Comparison of ENCODE assay signal across 7 cellular contexts in genomic region chr12:110279976-110280783, GRCh38. TPM values are rescaled to one million over a fixed set of nuclear protein-coding genes. Genes with fewer than 3 reads are reported as not detected.
DNase-seq lines count a peak whose midpoint lies in the region; ATAC-seq, FAIRE-seq and TF ChIP-seq lines count a peak whose summit lies in the region.

No MANE protein-coding gene starts in this region.

- H3K36me3 ChIP-seq in esophagus muscularis mucosa, result peaks cover 0 to 34% (median under 1%) of the 10 kb centered on the region in 4 donors
- H3K36me3 ChIP-seq in naive thymus-derived CD4-positive, alpha-beta T cell (ENCODE audit: control insufficient read depth in 2 of 3, insufficient read depth in 3 of 3, low read length in 3 of 3), result peaks cover 0 to 5% (median 0%) of the 10 kb centered on the region in 3 experiments

- TF ChIP-seq EP300 in esophagus muscularis mucosa (IDR thresholded peaks at IDR 0.05), result no peak

- peaks cover 0 to 11% (median 0%) of the 10 kb centered on the region in 5 donors for H3K27me3 Mint-ChIP-seq in naive thymus-derived CD4-positive, alpha-beta T cell
- peaks cover 8% of the 10 kb centered on the region for H3K27me3 Mint-ChIP-seq in stimulated activated naive CD8-positive, alpha-beta T cell treated with anti-CD3 and anti-CD28 coated beads, Interleukin-15, amount 100 ng/mL, for 72 hours

- FAIRE-seq in GM12892 (lab: Jason Lieb, UNC), result no peak

- peaks cover 35 to 44% (median 42%) of the 10 kb centered on the region in 7 donors for H3K4me1 Mint-ChIP-seq in naive thymus-derived CD4-positive, alpha-beta T cell
- peaks cover 33% of the 10 kb centered on the region for H3K4me1 Mint-ChIP-seq in stimulated activated naive CD8-positive, alpha-beta T cell treated with anti-CD3 and anti-CD28 coated beads, Interleukin-15, amount 100 ng/mL, for 72 hours

- TF ChIP-seq POLR2A in GM12892 (IDR thresholded peaks at IDR 0.05; ENCODE audit: low read depth, low read length) (no peak), esophagus muscularis mucosa (IDR thresholded peaks at IDR 0.05; ENCODE audit: low read depth) (no peak)

- no peaks in the 10 kb centered on the region for H3K9me3 ChIP-seq in esophagus muscularis mucosa
- no peaks in the 10 kb centered on the region for H3K9me3 ChIP-seq in naive thymus-derived CD4-positive, alpha-beta T cell (ENCODE audit: control insufficient read depth in 2 of 3, low read length in 3 of 3)

- intact Hi-C loops in esophagus muscularis mucosa (cut with DNase I), result loop anchor here (5.0 kb wide), 1 partner anchor 178 kb away; no protein-coding TSS in a partner anchor
- intact Hi-C loops in naive thymus-derived CD4-positive, alpha-beta T cell (cut with micrococcal nuclease), result loop anchor here (1.0 to 10.0 kb wide), 9 partner anchors 123 to 708 kb away; partner anchors contain the start of genes ANAPC7 (in 1 of the 2), ANKRD13A (in 1 of the 2), GIT2 (in 1 of the 2) and GLTP (in 1 of the 2)

- CTCF ChIA-PET in naive thymus-derived CD4-positive, alpha-beta T cell (lab: Charles Lee), result interaction anchor here (0.7 to 1.6 kb wide), 4 partner anchors 11 to 233 kb away, joined by 3 read pairs; no protein-coding TSS in a partner anchor

- H3K27ac Mint-ChIP-seq in naive thymus-derived CD4-positive, alpha-beta T cell, result peak overlapping the region; percentile 4 to 93 (median 88)
- peak overlapping the region; percentile 94 to 97 for H3K27ac Mint-ChIP-seq in stimulated activated naive CD8-positive, alpha-beta T cell treated with anti-CD3 and anti-CD28 coated beads, Interleukin-15, amount 100 ng/mL, for 72 hours

- peak; percentile 32 for DNase-seq in GM12892 (ENCODE audit: insufficient read length)
- peak; percentile 51 for DNase-seq in NCI-H345 treated with DMSO at 0.1 percent for 48 hours (lab: John Stamatoyannopoulos, UW; ENCODE audit: unreplicated experiment)
- DNase-seq in activated T-cell treated with anti-CD3 and anti-CD28 coated beads for 4 hours, result peak; percentile 52
- DNase-seq in esophagus muscularis mucosa (ENCODE audit: extremely low spot score), result no peak
- DNase-seq in naive thymus-derived CD4-positive, alpha-beta T cell, result peak in 3 of 9 donors; percentile 41 to 62 (median 52)
- peak in 1 of 2 donors; percentile 59 for DNase-seq in stimulated activated naive CD8-positive, alpha-beta T cell treated with anti-CD3 and anti-CD28 coated beads, Interleukin-15, amount 100 ng/mL, for 72 hours

- H3K4me3 Mint-ChIP-seq in naive thymus-derived CD4-positive, alpha-beta T cell, result peak overlapping the region; percentile 82 to 96 (median 90)
- peak overlapping the region; percentile 89 to 94 for H3K4me3 Mint-ChIP-seq in stimulated activated naive CD8-positive, alpha-beta T cell treated with anti-CD3 and anti-CD28 coated beads, Interleukin-15, amount 100 ng/mL, for 72 hours

- H3K27me3 ChIP-seq in esophagus muscularis mucosa, result no peaks in the 10 kb centered on the region
- no peaks in the 10 kb centered on the region for H3K27me3 ChIP-seq in naive thymus-derived CD4-positive, alpha-beta T cell (ENCODE audit: control insufficient read depth in 2 of 2, insufficient read depth in 2 of 2, low read length in 2 of 2)

- peaks cover 0 to 28% (median 1%) of the 10 kb centered on the region in 5 donors for H3K36me3 Mint-ChIP-seq in naive thymus-derived CD4-positive, alpha-beta T cell

- TF ChIP-seq CTCF in esophagus muscularis mucosa (IDR thresholded peaks at IDR 0.05), result no peak

- no peaks in the 10 kb centered on the region for H3K9me3 Mint-ChIP-seq in naive thymus-derived CD4-positive, alpha-beta T cell
- H3K9me3 Mint-ChIP-seq in stimulated activated naive CD8-positive, alpha-beta T cell treated with anti-CD3 and anti-CD28 coated beads, Interleukin-15, amount 100 ng/mL, for 72 hours, result no peaks in the 10 kb centered on the region

- peak; percentile 1 for ATAC-seq in HG02763 (IDR thresholded peaks at IDR 0.05; ENCODE audit: unreplicated experiment)
- peak; percentile 20 for ATAC-seq in naive thymus-derived CD4-positive, alpha-beta T cell
- ATAC-seq in stimulated activated naive CD8-positive, alpha-beta T cell treated with anti-CD3 and anti-CD28 coated beads, Interleukin-15, amount 100 ng/mL, for 72 hours, result peak; percentile 36

- POLR2A ChIA-PET in naive thymus-derived CD4-positive, alpha-beta T cell (lab: Charles Lee), result interaction anchor here (0.6 to 2.5 kb wide), 10 partner anchors 10 to 1717 kb away, joined by 3 to 7 read pairs (median 4); partner anchors contain the start of genes ARPC3, FAM216A, GPN3 and IFT81

- peaks cover 39 to 61% (median 55%) of the 10 kb centered on the region in 4 donors for H3K4me1 ChIP-seq in esophagus muscularis mucosa
- peaks cover 12 to 27% of the 10 kb centered on the region in 2 donors for H3K4me1 ChIP-seq in naive thymus-derived CD4-positive, alpha-beta T cell (ENCODE audit: control insufficient read depth in 2 of 2, insufficient read depth in 2 of 2, low read length in 2 of 2)

- 14% methylated on average over 25 of the region's 25 CpGs for WGBS in esophagus muscularis mucosa

- peak overlapping the region; percentile 99 to 100 (median 100) for H3K27ac ChIP-seq in esophagus muscularis mucosa (replicated peaks in 1 of 4)
- peak overlapping the region; percentile 87 for H3K27ac ChIP-seq in naive thymus-derived CD4-positive, alpha-beta T cell (ENCODE audit: low read depth, low read length)

- peak overlapping the region; percentile 84 to 96 (median 92) for H3K4me3 ChIP-seq in esophagus muscularis mucosa
- H3K4me3 ChIP-seq in naive thymus-derived CD4-positive, alpha-beta T cell (ENCODE audit: low read length), result peak overlapping the region; percentile 83

RNA-seq across cellular contexts. Expression of gene ATP2A2, which starts 0.9 kb away (rescaled TPM):
- 53.1 TPM for polyA plus RNA-seq in GM12892 (2012; ENCODE audit: missing spikeins)
- total RNA-seq in esophagus muscularis mucosa, result 100 to 1,000 TPM; 170 to 231 (median 177) TPM
- 100 to 1,000 TPM in 2 of 5 experiments, 10 to 100 TPM in 3; 81.4 to 160 (median 83.9) TPM for total RNA-seq in naive thymus-derived CD4-positive, alpha-beta T cell
- polyA plus RNA-seq in naive thymus-derived CD4-positive, alpha-beta T cell, result 1 to 10 TPM; 2.1 to 2.5 TPM
